Comparison of ENCODE assay signal across 8 cellular contexts in genomic region chr1:223123238-223123976, GRCh38. TPM values are rescaled to one million over a fixed set of nuclear protein-coding genes. Genes with fewer than 3 reads are reported as not detected.
DNase-seq lines count a peak whose midpoint lies in the region; ATAC-seq, FAIRE-seq and TF ChIP-seq lines count a peak whose summit lies in the region.

No MANE protein-coding gene starts in this region.

- no peak overlapping the region for H2AK9ac ChIP-seq in IMR-90 (replicated peaks; ENCODE audit: low read depth, low read length, poor library complexity)

- peaks cover 5% of the 10 kb centered on the region for H3K27me3 Mint-ChIP-seq in type B pancreatic cell

- no peak overlapping the region for H3K4ac ChIP-seq in IMR-90 (ENCODE audit: low read depth, low read length)

- H3K79me1 ChIP-seq in IMR-90 (ENCODE audit: low read depth in 1 of 2, low read length in 2 of 2): no peaks in the 10 kb centered on the region

- ATAC-seq in GM21526 (IDR thresholded peaks at IDR 0.05; ENCODE audit: low FRiP score, unreplicated experiment) (peak; percentile 91), IMR-90 (ENCODE audit: low read depth) (peak; percentile 94)

- peaks cover 5% of the 10 kb centered on the region for H3K27me3 ChIP-seq in IMR-90 (ENCODE audit: control insufficient read depth, insufficient read depth, low read length)
- no peaks in the 10 kb centered on the region for H3K27me3 ChIP-seq in ovary

- H3K9me3 ChIP-seq in IMR-90 (ENCODE audit: control insufficient read depth, insufficient read depth, low read length) (no peaks in the 10 kb centered on the region), ovary (no peaks in the 10 kb centered on the region)

- no peaks in the 10 kb centered on the region for H4K20me1 ChIP-seq in IMR-90 (ENCODE audit: insufficient read depth, low read length)

- no peak overlapping the region for H3K23ac ChIP-seq in IMR-90 (ENCODE audit: low read depth, low read length)

- POLR2A ChIA-PET in IMR-90 (lab: Charles Lee; ENCODE audit: unreplicated experiment): no interaction called here

- peak; percentile 66 for TF ChIP-seq RAD21 in IMR-90 (IDR thresholded peaks at IDR 0.05; ENCODE audit: low read length)

- no peak overlapping the region for H2BK5ac ChIP-seq in IMR-90 (ENCODE audit: low read depth, low read length, poor library complexity, severe bottlenecking)

- no peak for FAIRE-seq in RCC 7860 (lab: Jason Lieb, UNC)

- H4K8ac ChIP-seq in IMR-90 (ENCODE audit: low read depth in 2 of 2, low read length in 2 of 2): no peak overlapping the region

- H4K5ac ChIP-seq in IMR-90 (ENCODE audit: low read depth, low read length): no peak overlapping the region

- H3K36me3 ChIP-seq in IMR-90 (ENCODE audit: control insufficient read depth, insufficient read depth, low read length) (no peaks in the 10 kb centered on the region), ovary (no peaks in the 10 kb centered on the region)

- peak overlapping the region; percentile 77 for H2AFZ ChIP-seq in IMR-90 (replicated peaks; ENCODE audit: low read length, poor library complexity)

- peak overlapping the region; percentile 9; the same call in 1 of the 2 replicates for H3K4me2 ChIP-seq in IMR-90 (ENCODE audit: low read depth, low read length)

- no peak overlapping the region for H3K18ac ChIP-seq in IMR-90 (ENCODE audit: low read depth, low read length)

- intact Hi-C loops in IMR-90 (cut with micrococcal nuclease): loop anchor here (1.0 kb wide), 1 partner anchor 331 kb away; no protein-coding TSS in a partner anchor
- intact Hi-C loops in ovary (cut with DNase I): loop anchor here in 1 of 4 donors (5.0 kb wide), 1 partner anchor 36 kb away; no protein-coding TSS in a partner anchor

- no peaks in the 10 kb centered on the region for H3K9me3 Mint-ChIP-seq in type B pancreatic cell

- H3K4me1 Mint-ChIP-seq in type B pancreatic cell (ENCODE audit: unreplicated experiment): peaks cover 11% of the 10 kb centered on the region

- H2BK120ac ChIP-seq in IMR-90 (ENCODE audit: low read depth, low read length): no peak overlapping the region

- TF ChIP-seq CTCF in IMR-90 (conservative IDR thresholded peaks at IDR 0.05; ENCODE audit: low read depth, low read length) (peak; percentile 82), ovary (IDR thresholded peaks at IDR 0.05) (peak; percentile 67 to 76 (median 75)), type B pancreatic cell (conservative IDR thresholded peaks at IDR 0.05) (peak; percentile 97)

- H3K27ac ChIP-seq in IMR-90 (ENCODE audit: insufficient read depth, low read length) (no peak overlapping the region), ovary (peak overlapping the region in 1 of 2 donors; percentile 54)

- H3K4me1 ChIP-seq in IMR-90 (ENCODE audit: control insufficient read depth, insufficient read depth, low read length) (no peaks in the 10 kb centered on the region), ovary (ENCODE audit: insufficient read depth) (peaks cover 2% of the 10 kb centered on the region)

- BruUV-seq in IMR-90 (replicated peaks; lab: Mats Ljungman, UMichigan): no TSS peak

- H3K4me3 ChIP-seq in IMR-90 (ENCODE audit: insufficient read depth, low read depth, low read length): no peak overlapping the region
- peak overlapping the region; percentile 25 for H3K4me3 ChIP-seq in ovary

- in situ Hi-C loops in IMR-90 (cut with MboI; ENCODE audit: low sequenced_read_pairs): no loop called here

- dilution Hi-C loops in IMR-90 (cut with HindIII; ENCODE audit: low sequenced_read_pairs, unreplicated experiment): no loop called here

- H3K9me1 ChIP-seq in IMR-90 (ENCODE audit: insufficient read depth, low read length): 0 out of 2 replicates have a peak, but pooled peaks cover 2% of the 10 kb centered on the region

- no peak overlapping the region for H2AK5ac ChIP-seq in IMR-90 (ENCODE audit: low read depth, low read length)

- H3K27ac Mint-ChIP-seq in type B pancreatic cell: no peak overlapping the region

- peak; percentile 80 for DNase-seq in DMS53 treated with DMSO at 0.1 percent for 48 hours (lab: John Stamatoyannopoulos, UW; ENCODE audit: unreplicated experiment)
- peak; percentile 45 for DNase-seq in IMR-90
- peak; percentile 31 for DNase-seq in RCC 7860 (ENCODE audit: low spot score)
- DNase-seq in activated T-cell treated with anti-CD3 and anti-CD28 coated beads, Interleukin-2, amount 50 U/mL, for 48 hours: peak; percentile 78 to 79
- DNase-seq in fibroblast of peridontal ligament (ENCODE audit: extremely low read depth): peak; percentile 75
- DNase-seq in ovary: peak; percentile 65 to 79 (median 73)
- DNase-seq in type B pancreatic cell (ENCODE audit: extremely low spot score, unreplicated experiment): no peak

- CTCF ChIA-PET in IMR-90 (lab: Yijun Ruan, JAX): interaction anchor here (0.5 to 3.2 kb wide), 11 partner anchors 10 to 583 kb away, joined by 3 to 35 read pairs (median 3); no protein-coding TSS in a partner anchor

- H3K14ac ChIP-seq in IMR-90 (replicated peaks; ENCODE audit: low read depth, low read length): no peak overlapping the region

- no peaks in the 10 kb centered on the region for H3K36me3 Mint-ChIP-seq in type B pancreatic cell

- TF ChIP-seq POLR2A in IMR-90 (IDR thresholded peaks at IDR 0.05; ENCODE audit: low read depth, low read length) (no peak), ovary (IDR thresholded peaks at IDR 0.05) (no peak)

- no peak for TF ChIP-seq EP300 in ovary (IDR thresholded peaks at IDR 0.05)

- no peak overlapping the region for H2BK20ac ChIP-seq in IMR-90 (ENCODE audit: low read depth, low read length)

- no peak overlapping the region for H4K91ac ChIP-seq in IMR-90 (ENCODE audit: insufficient read depth, low read depth, low read length)

- H3K56ac ChIP-seq in IMR-90 (ENCODE audit: extremely low read depth, insufficient read depth, low read length): no peak overlapping the region

- no peak overlapping the region for H2BK15ac ChIP-seq in IMR-90 (ENCODE audit: low read depth, low read length)

- WGBS in IMR-90 (ENCODE audit: extremely low coverage in 2 of 2, insufficient read length in 1 of 2), 2 experiments: 41% methylated on average over 6 of the region's 16 CpGs; no CpG with 5 or more reads in 1 of the 2 experiments
- 4 to 13% (median 6%) methylated on average over 16 of the region's 16 CpGs for WGBS in ovary, 3 donors

- H3K4me3 Mint-ChIP-seq in type B pancreatic cell: peak overlapping the region; percentile 53

- H3K9ac ChIP-seq in IMR-90 (ENCODE audit: low read depth, low read length): no peak overlapping the region

TF ChIP-seq in IMR-90, 13 proteins besides CTCF, POLR2A, EP300 and RAD21:
- TF ChIP-seq FOS (IDR thresholded peaks at IDR 0.05; ENCODE audit: low read depth, low read length) (no peak), NFE2L2 (IDR thresholded peaks at IDR 0.05; ENCODE audit: low read depth, low read length) (no peak), MAZ (IDR thresholded peaks at IDR 0.05; ENCODE audit: borderline replicate concordance, low read depth, low read length) (no peak), BHLHE40 (IDR thresholded peaks at IDR 0.05; ENCODE audit: low read depth, low read length) (no peak), SMC3 (IDR thresholded peaks at IDR 0.05; ENCODE audit: low read depth, low read length) (peak; percentile 66), MXI1 (IDR thresholded peaks at IDR 0.05; ENCODE audit: borderline replicate concordance, low read depth, low read length) (no peak)

RNA-seq across cellular contexts. Expression of gene TLR5, which starts 19.6 kb away (rescaled TPM):
- under 0.01 and 0.18 TPM in 2 replicates for total RNA-seq in IMR-90 (2012; rRNA removed)
- polyA plus RNA-seq in IMR-90 (2012; rRNA removed): 0.09 and 0.13 TPM in 2 replicates
- 0.03 and 0.18 TPM in 2 replicates for polyA plus RNA-seq in IMR-90 (2012; cell fraction: cytosol; rRNA removed)
- polyA plus RNA-seq in IMR-90 (2012; cell fraction: nucleus; rRNA removed; ENCODE audit: low replicate concordance): 0.04 and 0.16 TPM in 2 replicates
- 10 to 100 TPM in 6 of 7 donors, 1 to 10 TPM in 1; 7.7 to 38.8 (median 29.3) TPM for total RNA-seq in ovary
- polyA plus RNA-seq in ovary: 10 to 100 TPM in 1 of 2 donors, 1 to 10 TPM in 1; 9.9 to 22.3 TPM
- total RNA-seq in type B pancreatic cell (ENCODE audit: low replicate concordance): 2.8 and 4.2 TPM in 2 replicates
